ENCODE assay signal across 21 cellular contexts in genomic region chr18:55111271-55111670, GRCh38.
"Had no signal": no experiment of that assay in that cellular context is flagged by ENCODE, and none has a peak within 500 bp of the region (broad histone marks: within the 10 kb centered on the region; RNA-seq: fewer than 3 reads in every experiment).

No MANE protein-coding gene starts in this region.

- DNase-seq: activated CD4-positive, alpha-beta memory T cell treated with anti-CD3 and anti-CD28 coated beads for 36 hours; activated CD4-positive, alpha-beta T cell treated with anti-CD3 and anti-CD28 coated beads, Interleukin-2, amount 10 ng/mL, durations not matched to agents 24 days and 14 days; activated CD4-positive, CD25-positive, alpha-beta regulatory T cell treated with anti-CD3 and anti-CD28 coated beads, Interleukin-2, amount 50 U/mL, for 72 hours; activated CD8-positive, alpha-beta memory T cell treated with anti-CD3 and anti-CD28 coated beads, Interleukin-2, amount 50 U/mL, for 4 hours; activated gamma-delta T cell; activated naive CD4-positive, alpha-beta T cell treated with anti-CD3 and anti-CD28 coated beads, Interleukin-2, amount 10 ng/mL, durations not matched to agents 7 days and 5 days; activated naive CD8-positive, alpha-beta T cell treated with anti-CD3 and anti-CD28 coated beads, Interleukin-2, amount 10 ng/mL, durations not matched to agents 7 days and 5 days; activated T-cell treated with anti-CD3 and anti-CD28 coated beads, Interleukin-2, amount 50 U/mL, for 1 hour; colonic mucosa; effector CD8-positive, alpha-beta T cell; mesendoderm; sigmoid colon; stimulated activated naive CD4-positive, alpha-beta T cell; T-helper 2 cell; testis; trophoblast cell had no signal

- H3K4me1 ChIP-seq: ascending aorta, colonic mucosa, gastroesophageal sphincter, sigmoid colon, testis, uterus had no signal

- H3K4me3 ChIP-seq: ascending aorta, colonic mucosa, gastroesophageal sphincter, lung, sigmoid colon, smooth muscle cell, testis, uterus had no signal

- H3K27me3 ChIP-seq: ascending aorta, colonic mucosa, gastroesophageal sphincter, sigmoid colon, testis, uterus had no signal

- H3K4me2 ChIP-seq: smooth muscle cell had no signal

- H3K9me3 ChIP-seq: ascending aorta, colonic mucosa, gastroesophageal sphincter, sigmoid colon, testis, uterus had no signal

- H3K36me3 ChIP-seq: ascending aorta, colonic mucosa, gastroesophageal sphincter, sigmoid colon, uterus had no signal

- H3K27ac ChIP-seq: ascending aorta, colonic mucosa, testis, uterus had no signal
